12 cellular contexts compared by ENCODE assay signal in the genomic region with DNA sequence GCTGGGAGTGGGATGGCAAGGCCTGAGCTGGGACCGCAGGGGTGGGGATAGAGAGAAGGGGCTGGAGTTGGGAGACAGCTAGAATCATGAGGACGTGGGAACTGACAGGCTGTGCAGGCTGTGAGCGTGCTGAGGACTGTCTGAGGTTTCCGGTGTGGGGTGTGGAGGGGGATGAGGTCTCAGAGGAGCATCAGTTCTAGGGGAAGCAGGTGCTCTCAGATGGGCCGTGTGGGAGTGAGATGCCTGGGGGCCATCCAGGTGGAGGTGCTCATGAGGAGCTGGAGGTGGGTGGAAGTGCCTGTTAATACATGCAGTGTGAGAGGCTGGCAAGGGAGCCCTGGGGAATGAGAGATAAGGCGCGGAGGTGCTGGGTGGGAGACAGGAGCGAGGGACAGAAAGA. TPM values are rescaled to one million over a fixed set of nuclear protein-coding genes. Genes with fewer than 3 reads are reported as not detected.
DNase-seq lines count a peak whose midpoint lies in the region; ATAC-seq and TF ChIP-seq lines count a peak whose summit lies in the region.
"Had no signal": no experiment of that assay in that cellular context is flagged by ENCODE, and none has a peak within 500 bp of the region (broad histone marks: within the 10 kb centered on the region; RNA-seq: fewer than 3 reads in every experiment).

No MANE protein-coding gene starts in this region.

- peak overlapping the region; percentile 36 for H3K4me3 Mint-ChIP-seq in activated CD8-positive, alpha-beta T cell treated with anti-CD3 and anti-CD28 coated beads for 36 hours
- H3K4me3 Mint-ChIP-seq: type B pancreatic cell had no signal

- H3K9me3 Mint-ChIP-seq in activated CD8-positive, alpha-beta T cell treated with anti-CD3 and anti-CD28 coated beads for 36 hours: no peaks in the 10 kb centered on the region
- H3K9me3 Mint-ChIP-seq: type B pancreatic cell had no signal

- TF ChIP-seq CTCF in activated CD8-positive, alpha-beta T cell treated with anti-CD3 and anti-CD28 coated beads for 36 hours (IDR thresholded peaks at IDR 0.05): no peak

- peaks cover 36% of the 10 kb centered on the region for H3K4me1 Mint-ChIP-seq in activated CD8-positive, alpha-beta T cell treated with anti-CD3 and anti-CD28 coated beads for 36 hours (ENCODE audit: low read depth)

- H3K27ac Mint-ChIP-seq in activated CD8-positive, alpha-beta T cell treated with anti-CD3 and anti-CD28 coated beads for 36 hours: peak overlapping the region; percentile 79
- H3K27ac Mint-ChIP-seq: type B pancreatic cell had no signal

- H3K36me3 Mint-ChIP-seq in activated CD8-positive, alpha-beta T cell treated with anti-CD3 and anti-CD28 coated beads for 36 hours (ENCODE audit: low read depth): no peaks in the 10 kb centered on the region
- H3K36me3 Mint-ChIP-seq: type B pancreatic cell had no signal

- POLR2A ChIA-PET in activated CD8-positive, alpha-beta T cell treated with anti-CD3 and anti-CD28 coated beads for 36 hours (lab: Charles Lee): interaction anchor here (0.7 to 3.8 kb wide), 7 partner anchors 11 to 95 kb away, joined by 3 to 17 read pairs (median 4); partner anchors contain the start of gene NCBP3

- DNase-seq in stimulated activated CD4-positive, alpha-beta T cell treated with anti-CD3 and anti-CD28 coated beads, Interleukin-4, amount 100 ng/mL, for 1 hour: peak; percentile 24
- no peak for DNase-seq in stimulated activated CD4-positive, alpha-beta T cell treated with anti-CD3 and anti-CD28 coated beads, Interleukin-2, amount 100 ng/mL, for 48 hours
- DNase-seq in activated CD8-positive, alpha-beta T cell treated with anti-CD3 and anti-CD28 coated beads for 36 hours: peak; percentile 81
- DNase-seq in effector CD4-positive, alpha-beta T cell: peak; percentile 23
- DNase-seq in NCI-H2107 treated with DMSO at 0.1 percent for 48 hours (lab: John Stamatoyannopoulos, UW; ENCODE audit: unreplicated experiment): no peak
- no peak for DNase-seq in HCEC 1CT
- no peak for DNase-seq in DMS114 treated with DMSO at 0.1 percent for 48 hours (lab: John Stamatoyannopoulos, UW; ENCODE audit: unreplicated experiment)
- DNase-seq: EL, GM23248, NCI-H146 had no signal

- H3K27me3 Mint-ChIP-seq in activated CD8-positive, alpha-beta T cell treated with anti-CD3 and anti-CD28 coated beads for 36 hours: no peaks in the 10 kb centered on the region
- H3K27me3 Mint-ChIP-seq: type B pancreatic cell had no signal

- intact Hi-C loops in activated CD8-positive, alpha-beta T cell treated with anti-CD3 and anti-CD28 coated beads for 36 hours (cut with micrococcal nuclease): no loop called here

- CTCF ChIA-PET in activated CD8-positive, alpha-beta T cell treated with anti-CD3 and anti-CD28 coated beads for 36 hours (lab: Charles Lee): interaction anchor here (1.1 to 5.3 kb wide), 5 partner anchors 11 to 76 kb away, joined by 3 to 44 read pairs (median 5); no protein-coding TSS in a partner anchor

- ATAC-seq in activated CD8-positive, alpha-beta T cell treated with anti-CD3 and anti-CD28 coated beads for 36 hours: peak; percentile 60
- no peak for ATAC-seq in GM21423 (IDR thresholded peaks at IDR 0.05; ENCODE audit: unreplicated experiment)

RNA-seq across cellular contexts. Expression of gene HASPIN, which starts 27.2 kb away (rescaled TPM):
- total RNA-seq in activated CD8-positive, alpha-beta T cell treated with anti-CD3 and anti-CD28 coated beads for 36 hours: 10 to 100 TPM; 20.7 to 21.3 TPM

RNA-seq across cellular contexts. Expression of gene ITGAE, which starts 50.1 kb away (rescaled TPM):
- 10 to 100 TPM; 31.8 to 32.4 TPM for total RNA-seq in activated CD8-positive, alpha-beta T cell treated with anti-CD3 and anti-CD28 coated beads for 36 hours

RNA-seq across cellular contexts. Expression of gene P2RX5, which starts 55.0 kb away (rescaled TPM):
- total RNA-seq in activated CD8-positive, alpha-beta T cell treated with anti-CD3 and anti-CD28 coated beads for 36 hours: 10 to 100 TPM; 35.7 to 39.5 TPM

Comparison
In these comparisons a context has a peak if more than half of its experiments do, and no peak if none do; other contexts are left out.
1. DNase-seq: peak in stimulated activated CD4-positive, alpha-beta T cell treated with anti-CD3 and anti-CD28 coated beads, Interleukin-4, amount 100 ng/mL, for 1 hour (single experiment), activated CD8-positive, alpha-beta T cell treated with anti-CD3 and anti-CD28 coated beads for 36 hours (single experiment) and effector CD4-positive, alpha-beta T cell (single experiment); none in stimulated activated CD4-positive, alpha-beta T cell treated with anti-CD3 and anti-CD28 coated beads, Interleukin-2, amount 100 ng/mL, for 48 hours (0 of 2), NCI-H2107 treated with DMSO at 0.1 percent for 48 hours (single experiment), HCEC 1CT (single experiment) and DMS114 treated with DMSO at 0.1 percent for 48 hours (single experiment).